Comparison of ENCODE assay signal across 8 cellular contexts in genomic region chr11:16902182-16902581, GRCh38.
DNase-seq lines count a peak whose midpoint lies in the region; ATAC-seq, FAIRE-seq and TF ChIP-seq lines count a peak whose summit lies in the region.

No MANE protein-coding gene starts in this region.

- peak overlapping the region; percentile 24; the same call in 1 of the 2 replicates for H3K27ac ChIP-seq in OCI-LY3 (ENCODE audit: low read length)
- H3K27ac ChIP-seq in neuronal stem cell (replicated peaks; ENCODE audit: low read length): no peak overlapping the region

- H4K20me1 ChIP-seq in OCI-LY3 (ENCODE audit: insufficient read depth, low read length): no peaks in the 10 kb centered on the region

- FAIRE-seq in D721Med (lab: Jason Lieb, UNC): no peak

- H3K4me2 ChIP-seq in OCI-LY3 (ENCODE audit: low read length): peak overlapping the region; percentile 68
- H3K4me2 ChIP-seq in skeletal muscle satellite cell (ENCODE audit: low read length): peak overlapping the region; percentile 31
- no peak overlapping the region for H3K4me2 ChIP-seq in neuronal stem cell (ENCODE audit: insufficient read depth, low read length, poor library complexity, severe bottlenecking)

- no peak overlapping the region for H2BK120ac ChIP-seq in neuronal stem cell (ENCODE audit: low read depth, low read length)

- H2BK12ac ChIP-seq in neuronal stem cell (ENCODE audit: low read length): no peak overlapping the region

- H3K4me1 ChIP-seq in OCI-LY3 (ENCODE audit: low read length) (peaks cover 22% of the 10 kb centered on the region), skeletal muscle satellite cell (ENCODE audit: control insufficient read depth, insufficient read depth, low read length) (peaks cover 25% of the 10 kb centered on the region), neuronal stem cell (ENCODE audit: control insufficient read depth in 2 of 2, insufficient read depth in 1 of 2, low read depth in 1 of 2, low read length in 2 of 2) (peaks cover 10% of the 10 kb centered on the region in 2 donors)

- DNase-seq in ureter (ENCODE audit: low spot score) (no peak), neuronal stem cell (ENCODE audit: low spot score) (no peak), NCI-H1048 (lab: John Stamatoyannopoulos, UW) (no peak), D721Med (ENCODE audit: insufficient read length, low spot score) (no peak)

- no peak overlapping the region for H3K14ac ChIP-seq in neuronal stem cell (ENCODE audit: low read length)

- no peak overlapping the region for H2AK5ac ChIP-seq in neuronal stem cell (ENCODE audit: low read depth, low read length)

- ATAC-seq in GM18909 (IDR thresholded peaks at IDR 0.05; ENCODE audit: poor library complexity, unreplicated experiment): peak; percentile 80
- peak; percentile 80 for ATAC-seq in HG02678 (IDR thresholded peaks at IDR 0.05; ENCODE audit: unreplicated experiment)

- TF ChIP-seq CTCF in OCI-LY3 (IDR thresholded peaks at IDR 0.05; ENCODE audit: low read depth, low read length): no peak
- TF ChIP-seq CTCF in D721Med (IDR thresholded peaks at IDR 0.05; ENCODE audit: insufficient read depth, missing control alignments): no peak

- H2AFZ ChIP-seq in OCI-LY3 (ENCODE audit: low read depth, low read length) (no peak overlapping the region), neuronal stem cell (ENCODE audit: low read length) (no peak overlapping the region)

- H3K36me3 ChIP-seq in OCI-LY3 (replicated peaks; ENCODE audit: low read depth, low read length): no peaks in the 10 kb centered on the region
- H3K36me3 ChIP-seq in skeletal muscle satellite cell (ENCODE audit: insufficient read depth, low read length): no peaks in the 10 kb centered on the region
- H3K36me3 ChIP-seq in neuronal stem cell (replicated peaks in 1 of 2; ENCODE audit: control insufficient read depth in 2 of 2, insufficient read depth in 2 of 2, low read length in 2 of 2): no peaks in the 10 kb centered on the region

- H4K8ac ChIP-seq in neuronal stem cell (ENCODE audit: low read depth, low read length): no peak overlapping the region

- H2BK5ac ChIP-seq in neuronal stem cell (ENCODE audit: low read length): no peak overlapping the region

- H3K23ac ChIP-seq in neuronal stem cell (ENCODE audit: low read depth, low read length, poor library complexity): no peak overlapping the region

- no peaks in the 10 kb centered on the region for H3K79me2 ChIP-seq in OCI-LY3 (ENCODE audit: low read length)

- H3K9ac ChIP-seq in OCI-LY3 (ENCODE audit: low read length) (no peak overlapping the region), skeletal muscle satellite cell (ENCODE audit: low read depth, low read length) (no peak overlapping the region), neuronal stem cell (ENCODE audit: low read depth, low read length, poor library complexity) (no peak overlapping the region)

- no peak overlapping the region for H4K91ac ChIP-seq in neuronal stem cell (ENCODE audit: low read depth, low read length, poor library complexity)

- H3K18ac ChIP-seq in neuronal stem cell (ENCODE audit: low read length): no peak overlapping the region

- H2BK15ac ChIP-seq in neuronal stem cell (ENCODE audit: low read length): no peak overlapping the region

- H3K79me1 ChIP-seq in neuronal stem cell (ENCODE audit: low read depth, low read length): no peaks in the 10 kb centered on the region

- H3K9me3 ChIP-seq in OCI-LY3 (ENCODE audit: insufficient read depth, low read length) (no peaks in the 10 kb centered on the region), skeletal muscle satellite cell (replicated peaks; ENCODE audit: low read length) (no peaks in the 10 kb centered on the region), neuronal stem cell (replicated peaks in 1 of 2; ENCODE audit: control insufficient read depth in 2 of 2, insufficient read depth in 1 of 2, low read depth in 1 of 2, low read length in 2 of 2) (peaks cover 0 to 3% of the 10 kb centered on the region in 2 donors)

- H3K4ac ChIP-seq in neuronal stem cell (ENCODE audit: low read length): no peak overlapping the region

- peak overlapping the region; percentile 14; the same call in 1 of the 2 replicates for H3K4me3 ChIP-seq in OCI-LY3 (ENCODE audit: low read length)
- H3K4me3 ChIP-seq in skeletal muscle satellite cell (ENCODE audit: low read length): no peak overlapping the region
- no peak overlapping the region for H3K4me3 ChIP-seq in neuronal stem cell (ENCODE audit: low read length in 2 of 2)

- no CpG with 5 or more reads among the region's 6 CpGs for WGBS in neuronal stem cell (ENCODE audit: extremely low coverage in 2 of 2, insufficient read length in 2 of 2, insufficient replicate concordance in 1 of 2), 2 donors

- H3K27me3 ChIP-seq in OCI-LY3 (ENCODE audit: low read depth, low read length) (no peaks in the 10 kb centered on the region), skeletal muscle satellite cell (ENCODE audit: control insufficient read depth, insufficient read depth, low read length) (no peaks in the 10 kb centered on the region), neuronal stem cell (ENCODE audit: control insufficient read depth in 3 of 3, insufficient read depth in 3 of 3, low read depth in 1 of 3, low read length in 3 of 3) (peaks cover 0 to 3% (median 0%) of the 10 kb centered on the region in 3 experiments)
